13 cellular contexts compared by ENCODE assay signal in the genomic region with DNA sequence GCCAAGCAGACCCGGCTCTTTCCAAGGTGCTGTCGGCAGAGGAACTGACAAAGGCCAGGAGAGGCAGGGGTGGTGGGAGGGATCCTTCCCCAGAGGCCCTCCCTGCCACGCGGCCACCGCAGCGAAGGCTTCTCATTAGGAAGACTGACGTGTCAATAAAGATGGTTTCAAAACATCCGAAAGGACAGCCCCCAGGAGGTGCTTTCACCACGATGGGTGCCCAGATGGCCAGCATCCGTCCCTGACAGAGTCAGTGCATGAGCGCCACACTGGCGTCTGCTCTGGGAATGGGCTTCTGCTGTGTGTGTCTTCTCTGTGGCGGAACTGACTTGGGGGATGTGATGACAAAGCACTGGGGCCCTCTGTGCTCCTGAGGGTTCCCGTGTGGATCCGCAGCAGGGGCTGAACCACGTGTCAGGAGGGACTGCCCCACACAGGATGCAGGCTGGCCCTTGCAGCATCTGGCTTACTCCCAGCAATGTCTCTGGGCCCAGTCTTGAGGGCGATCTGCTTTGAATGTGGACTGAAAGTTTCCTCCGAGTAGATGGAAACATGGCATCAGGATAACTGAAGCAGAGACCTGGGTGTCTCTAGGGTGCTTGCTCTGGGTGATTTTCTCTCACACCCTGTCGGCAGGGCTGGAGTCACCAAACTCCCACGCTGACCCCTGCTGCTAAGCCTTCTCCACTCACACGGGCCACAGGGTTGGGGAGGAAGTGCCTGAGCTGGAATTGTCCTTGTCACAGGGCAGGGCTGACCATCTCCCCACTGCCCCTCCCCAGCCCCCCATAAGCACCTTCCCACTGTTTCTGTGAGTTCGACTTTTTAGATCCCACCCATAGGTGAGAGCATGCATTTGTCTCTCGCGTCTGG.
DNase-seq lines count a peak whose midpoint lies in the region; ATAC-seq, FAIRE-seq and TF ChIP-seq lines count a peak whose summit lies in the region.
"Had no signal": no experiment of that assay in that cellular context is flagged by ENCODE, and none has a peak within 500 bp of the region (broad histone marks: within the 10 kb centered on the region; RNA-seq: fewer than 3 reads in every experiment).

No MANE protein-coding gene starts in this region.

- intact Hi-C loops in K562 (cut with micrococcal nuclease), result no loop called here
- intact Hi-C loops in left ventricle myocardium superior (cut with micrococcal nuclease), result no loop called here

- H3F3A ChIP-seq in smooth muscle cell (ENCODE audit: low read depth), result peaks cover 8% of the 10 kb centered on the region

- H3K4me2 ChIP-seq in K562 (ENCODE audit: insufficient read depth, low read length) (no peak overlapping the region), smooth muscle cell (no peak overlapping the region)

- no TSS peak for BruUV-seq in K562 (replicated peaks; lab: Mats Ljungman, UMichigan)

- H4K20me1 ChIP-seq in K562 (replicated peaks; ENCODE audit: control insufficient read depth, insufficient read depth, low read length) (no peaks in the 10 kb centered on the region), smooth muscle cell (ENCODE audit: low read depth) (no peaks in the 10 kb centered on the region)

- no peak for TF ChIP-seq CTCF in GM10266 (IDR thresholded peaks at IDR 0.05; ENCODE audit: control insufficient read depth, insufficient read depth, low read depth, missing control alignments)
- 0 out of 6 replicates have a peak, but pooled peaks of 1 of the 3 experiments have one; percentile 2 for TF ChIP-seq CTCF in K562 (IDR thresholded peaks at IDR 0.05 in 2 of 3, conservative IDR thresholded peaks at IDR 0.05 in 1 of 3; ENCODE audit: insufficient read depth in 2 of 3, low read depth in 1 of 3, low read length in 3 of 3)
- no peak for TF ChIP-seq CTCF in smooth muscle cell (IDR thresholded peaks at IDR 0.05; ENCODE audit: borderline replicate concordance, insufficient read depth, poor library complexity, severe bottlenecking)

- H3K27me3 ChIP-seq in K562 (ENCODE audit: control insufficient read depth in 2 of 2, insufficient read depth in 2 of 2, low read length in 2 of 2) (no peaks in the 10 kb centered on the region), smooth muscle cell (ENCODE audit: low read depth) (no peaks in the 10 kb centered on the region)
- H3K27me3 ChIP-seq: Peyer's patch had no signal

- H3K79me2 ChIP-seq in K562 (ENCODE audit: control insufficient read depth, insufficient read depth, low read length) (no peaks in the 10 kb centered on the region), smooth muscle cell (ENCODE audit: low read depth) (no peaks in the 10 kb centered on the region)

- no peak for TF ChIP-seq EP300 in K562 (IDR thresholded peaks at IDR 0.05; ENCODE audit: low read length)

- no peak for TF ChIP-seq POLR2A in K562 (conservative IDR thresholded peaks at IDR 0.05)

- POLR2A ChIA-PET in K562 (lab: Yijun Ruan, JAX), result interaction anchor here (1.3 kb wide), 1 partner anchor 15 kb away, joined by 3 read pairs; no protein-coding TSS in a partner anchor

- CTCF ChIA-PET in K562 (lab: Yijun Ruan, JAX; ENCODE audit: low intra/inter-chr PET ratio), result no interaction called here

- no peak overlapping the region for H3K27ac ChIP-seq in K562 (ENCODE audit: extremely low read depth, low read depth, low read length)
- peak overlapping the region; percentile 57 for H3K27ac ChIP-seq in smooth muscle cell (ENCODE audit: low read depth)

- WGBS in K562 (ENCODE audit: insufficient coverage, low coverage, missing lambda C conversion rate), result 70% methylated on average over 22 of the region's 24 CpGs
- WGBS in smooth muscle cell (ENCODE audit: low lambda C conversion rate), result 82% methylated on average over 24 of the region's 24 CpGs

- no peaks in the 10 kb centered on the region for H3K9me1 ChIP-seq in K562 (ENCODE audit: control insufficient read depth, insufficient read depth, low read length)

- FAIRE-seq in K562 (lab: Jason Lieb, UNC), result no peak

- no peaks in the 10 kb centered on the region for H3K9me3 ChIP-seq in K562 (replicated peaks; ENCODE audit: control insufficient read depth, insufficient read depth, low read depth, low read length)
- no peaks in the 10 kb centered on the region for H3K9me3 ChIP-seq in smooth muscle cell (replicated peaks; ENCODE audit: low read depth)
- H3K9me3 ChIP-seq: Peyer's patch had no signal

- no peak overlapping the region for H2AFZ ChIP-seq in K562 (ENCODE audit: low read depth, low read length)
- H2AFZ ChIP-seq in smooth muscle cell (ENCODE audit: low read depth), result no peak overlapping the region

- in situ Hi-C loops in K562 (cut with MboI), result no loop called here

- H3K9ac ChIP-seq in K562 (ENCODE audit: insufficient read depth in 1 of 2, low read depth in 2 of 2, low read length in 2 of 2) (no peak overlapping the region), smooth muscle cell (ENCODE audit: low read depth) (no peak overlapping the region)

- H3K4me1 ChIP-seq in K562 (replicated peaks in 1 of 2; ENCODE audit: control insufficient read depth in 2 of 2, insufficient read depth in 2 of 2, low read length in 2 of 2) (peaks cover 0 to 4% of the 10 kb centered on the region in 2 experiments; a peak in 1 of 5 replicates), smooth muscle cell (ENCODE audit: low read depth) (no peaks in the 10 kb centered on the region)

- no peak; a peak in 1 of 4 replicates for TF ChIP-seq RAD21 in K562 (CRISPR knock-in tag; conservative IDR thresholded peaks at IDR 0.05 in 1 of 2, IDR thresholded peaks at IDR 0.05 in 1 of 2)

- peak; percentile 44; the same call in 2 of the 3 replicates for ATAC-seq in K562
- ATAC-seq in left ventricle myocardium superior, result peak; percentile 33
- ATAC-seq in HG02759 (IDR thresholded peaks at IDR 0.05; ENCODE audit: unreplicated experiment), result no peak

- H3K36me3 ChIP-seq in K562 (ENCODE audit: control insufficient read depth, insufficient read depth, low read length) (peaks cover 18% of the 10 kb centered on the region; the same call in 1 of the 3 replicates), smooth muscle cell (ENCODE audit: low read depth) (no peaks in the 10 kb centered on the region)

- no peak overlapping the region for H3K4me3 ChIP-seq in K562
- H3K4me3 ChIP-seq in smooth muscle cell, result no peak overlapping the region
- H3K4me3 ChIP-seq: Peyer's patch had no signal

- peak; percentile 6 for DNase-seq in GM10266 (ENCODE audit: extremely low spot score)
- no peak for DNase-seq in K562 (ENCODE audit: extremely low read depth in 1 of 4, low spot score in 3 of 4)
- DNase-seq in left ventricle myocardium superior, result peak; percentile 51
- no peak for DNase-seq in smooth muscle cell (lab: John Stamatoyannopoulos, UW; ENCODE audit: unreplicated experiment)
- no peak for DNase-seq in activated CD4-positive, alpha-beta T cell treated with anti-CD3 and anti-CD28 coated beads, Interleukin-2, amount 50 U/mL, for 4 hours
- no peak for DNase-seq in GM19240 (ENCODE audit: insufficient read length, low spot score)
- no peak for DNase-seq in effector CD8-positive, alpha-beta T cell (lab: John Stamatoyannopoulos, UW)
- DNase-seq: activated CD4-positive, alpha-beta T cell treated with anti-CD3 and anti-CD28 coated beads, Interleukin-2, amount 50 U/mL, for 1 hour; naive B cell; NCI-H1105 treated with DMSO at 0.1 percent for 48 hours; NCI-H446 treated with DMSO at 0.1 percent for 48 hours had no signal

TF ChIP-seq in K562, 482 proteins besides CTCF, POLR2A, EP300 and RAD21:
- no peak for TF ChIP-seq KLF16 (IDR thresholded peaks at IDR 0.05)
- TF ChIP-seq SPI1 (IDR thresholded peaks at IDR 0.05; ENCODE audit: borderline replicate concordance, low read depth, low read length), result peak; percentile 17; the same call in 1 of the 2 replicates
TF ChIP-seq in K562: peak in this region for 1.

Comparison
In these comparisons a context has a peak if more than half of its experiments do, and no peak if none do; other contexts are left out.
1. DNase-seq: peak in GM10266 (single experiment) and left ventricle myocardium superior (single experiment); none in K562 (0 of 4), smooth muscle cell (single experiment), activated CD4-positive, alpha-beta T cell treated with anti-CD3 and anti-CD28 coated beads, Interleukin-2, amount 50 U/mL, for 4 hours (0 of 2), GM19240 (single experiment) and effector CD8-positive, alpha-beta T cell (single experiment).